Comparison of ENCODE assay signal across 8 cellular contexts in the genomic region with DNA sequence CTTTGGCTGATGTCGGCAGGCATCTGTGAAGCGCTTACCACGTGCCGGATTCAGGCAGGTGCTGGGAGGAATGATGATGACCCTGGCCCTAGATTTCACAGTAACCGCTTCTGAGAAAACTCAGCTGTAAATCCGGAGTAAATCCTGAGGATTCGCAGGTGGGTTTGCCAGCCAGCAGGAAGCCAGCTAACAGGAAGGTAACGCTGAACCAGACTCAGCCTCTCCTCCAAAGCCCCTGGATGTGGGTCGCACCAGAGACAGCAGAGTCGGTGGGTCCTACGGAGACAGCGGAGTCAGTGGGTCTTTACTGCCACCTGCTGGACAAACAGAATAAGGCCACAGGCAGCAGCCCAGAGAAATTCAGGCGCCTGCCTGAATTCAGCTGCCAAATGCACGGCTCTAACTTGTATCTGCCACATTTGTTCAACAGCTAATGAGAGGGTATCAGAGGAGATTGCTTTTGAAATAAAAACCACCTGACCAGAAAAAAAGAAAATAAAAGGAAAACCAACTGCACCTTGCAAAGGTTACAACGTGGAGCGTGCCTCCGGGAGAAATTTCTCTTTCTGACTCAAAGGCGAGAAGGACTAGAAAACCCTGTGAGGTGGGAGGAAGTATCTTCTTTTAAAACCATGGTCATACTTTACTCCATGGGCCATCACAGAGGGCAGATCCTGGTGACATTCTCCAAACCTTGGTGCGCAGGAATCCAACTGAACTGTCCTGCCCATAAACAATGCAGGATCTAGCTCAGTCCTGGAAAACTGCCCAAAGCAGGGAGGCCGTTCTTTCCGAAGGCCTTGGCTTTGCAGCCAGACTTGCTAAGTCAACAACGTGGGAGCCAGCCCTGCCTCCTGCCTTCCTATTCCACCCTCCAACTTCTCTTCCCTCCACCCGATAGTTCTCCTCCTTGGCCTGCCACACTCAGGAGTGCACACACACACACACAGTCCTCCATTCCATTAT. TPM values are rescaled to one million over a fixed set of nuclear protein-coding genes. Genes with fewer than 3 reads are reported as not detected.
DNase-seq lines count a peak whose midpoint lies in the region; ATAC-seq, FAIRE-seq and TF ChIP-seq lines count a peak whose summit lies in the region.

No MANE protein-coding gene starts in this region.

- H3K4me3 ChIP-seq in A549, result no peak overlapping the region; the same call in 2 of the 3 replicates
- H3K4me3 ChIP-seq in choroid plexus epithelial cell (ENCODE audit: low read depth, low read length), result peak overlapping the region; percentile 33

- FAIRE-seq in A549 (lab: Jason Lieb, UNC), result peak; percentile 28

- CTCF ChIA-PET in A549 (lab: Yijun Ruan, JAX), result interaction anchor here (0.5 to 10.9 kb wide), 116 partner anchors 11 to 626 kb away, joined by 3 to 377 read pairs (median 5); partner anchors contain the start of gene COPRS

- TF ChIP-seq POLR2A in A549 (IDR thresholded peaks at IDR 0.05; ENCODE audit: low read length), result no peak

- TF ChIP-seq RAD21 in A549 (conservative IDR thresholded peaks at IDR 0.05 in 1 of 2, IDR thresholded peaks at IDR 0.05 in 1 of 2), result peak; percentile 98 to 99

- ATAC-seq in A549, result peak; percentile 85 to 95
- ATAC-seq in GM18909 (IDR thresholded peaks at IDR 0.05; ENCODE audit: poor library complexity, unreplicated experiment), result no peak

- TF ChIP-seq CTCF in A549 (IDR thresholded peaks at IDR 0.05) (peak; percentile 99), choroid plexus epithelial cell (conservative IDR thresholded peaks at IDR 0.05; ENCODE audit: low read depth, low read length) (peak; percentile 99)

- POLR2A ChIA-PET in A549 (lab: Yijun Ruan, JAX), result interaction anchor here (0.9 to 1.5 kb wide), 3 partner anchors 284 to 293 kb away, joined by 3 to 5 read pairs (median 3); no protein-coding TSS in a partner anchor

- H3K27ac ChIP-seq in A549 (peak overlapping the region in 1 of 2 experiments; percentile 68; a peak in 3 of 6 replicates), layer of hippocampus (ENCODE audit: low read depth, low read length) (peak overlapping the region; percentile 22)

- WGBS in A549 (ENCODE audit: missing lambda C conversion rate), result 25% methylated on average over 23 of the region's 23 CpGs

- TF ChIP-seq EP300 in A549 (IDR thresholded peaks at IDR 0.05), result no peak

- H3K4me1 ChIP-seq in A549, result peaks cover 10% of the 10 kb centered on the region; the same call in 2 of the 3 replicates

- H3K4me2 ChIP-seq in A549, result peak overlapping the region; percentile 74

- no peaks in the 10 kb centered on the region for H3K9me3 ChIP-seq in A549

- H3K27me3 ChIP-seq in layer of hippocampus (ENCODE audit: control insufficient read depth, insufficient read depth, low read length), result no peaks in the 10 kb centered on the region

- DNase-seq in A549 (ENCODE audit: low read depth in 1 of 2, low spot score in 1 of 2), result peak; percentile 67 to 87
- DNase-seq in GM19240 (ENCODE audit: insufficient read length, low spot score), result peak; percentile 67
- DNase-seq in NCI-H345 treated with DMSO at 0.1 percent for 48 hours (lab: John Stamatoyannopoulos, UW; ENCODE audit: unreplicated experiment), result peak; percentile 77
- peak; percentile 28 to 43 for DNase-seq in activated CD4-positive, alpha-beta T cell treated with anti-CD3 and anti-CD28 coated beads for 24 hours (ENCODE audit: low read depth in 2 of 2)
- DNase-seq in choroid plexus epithelial cell (ENCODE audit: low read depth), result peak; percentile 78
- peak; percentile 39 to 60 (median 44) for DNase-seq in stimulated activated CD4-positive, alpha-beta T cell treated with anti-CD3 and anti-CD28 coated beads, Interleukin-1b, Interleukin-23, amount 100 ng/mL, for 24 hours (ENCODE audit: low read depth in 4 of 4, low spot score in 1 of 4)

TF ChIP-seq in A549, 52 proteins besides CTCF, POLR2A, EP300 and RAD21:
- TF ChIP-seq NR3C1 (IDR thresholded peaks at IDR 0.05) (no peak), CHD2 (IDR thresholded peaks at IDR 0.05; ENCODE audit: low read length, partially characterized antibody) (no peak), ESRRA (IDR thresholded peaks at IDR 0.05; ENCODE audit: borderline replicate concordance, low read length) (0 out of 2 replicates have a peak, but pooled peaks have one; percentile 16), REST (IDR thresholded peaks at IDR 0.05) (no peak), PHF8 (IDR thresholded peaks at IDR 0.05; ENCODE audit: borderline replicate concordance, low read depth) (no peak), GATA3 (IDR thresholded peaks at IDR 0.05; ENCODE audit: borderline replicate concordance) (0 out of 2 replicates have a peak, but pooled peaks have one; percentile 4), HOXB5 (CRISPR knock-in tag; IDR thresholded peaks at IDR 0.05) (no peak), FOXS1 (CRISPR knock-in tag; IDR thresholded peaks at IDR 0.05) (no peak), SMC3 (IDR thresholded peaks at IDR 0.05) (peak; percentile 99)
- TF ChIP-seq, protein P1, sequence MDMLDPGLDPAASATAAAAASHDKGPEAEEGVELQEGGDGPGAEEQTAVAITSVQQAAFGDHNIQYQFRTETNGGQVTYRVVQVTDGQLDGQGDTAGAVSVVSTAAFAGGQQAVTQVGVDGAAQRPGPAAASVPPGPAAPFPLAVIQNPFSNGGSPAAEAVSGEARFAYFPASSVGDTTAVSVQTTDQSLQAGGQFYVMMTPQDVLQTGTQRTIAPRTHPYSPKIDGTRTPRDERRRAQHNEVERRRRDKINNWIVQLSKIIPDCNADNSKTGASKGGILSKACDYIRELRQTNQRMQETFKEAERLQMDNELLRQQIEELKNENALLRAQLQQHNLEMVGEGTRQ (IDR thresholded peaks at IDR 0.05), result peak; percentile 27; the same call in 1 of the 2 replicates
- TF ChIP-seq, protein P2, sequence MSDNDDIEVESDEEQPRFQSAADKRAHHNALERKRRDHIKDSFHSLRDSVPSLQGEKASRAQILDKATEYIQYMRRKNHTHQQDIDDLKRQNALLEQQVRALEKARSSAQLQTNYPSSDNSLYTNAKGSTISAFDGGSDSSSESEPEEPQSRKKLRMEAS (IDR thresholded peaks at IDR 0.05), result peak; percentile 33; the same call in 1 of the 2 replicates

RNA-seq across cellular contexts. Expression of gene COPRS, which starts 16.3 kb away (rescaled TPM):
- polyA plus RNA-seq in A549 (2011; rRNA removed) (72.7 and 80.5 TPM in 2 replicates), A549 (2017; fragmentation: RNase III; extraction: RNeasy Plus Mini Kit Qiagen cat#74134 plus additional on column Dnase treatment) (88.4 to 98.3 TPM (median 96.9 TPM) in 3 replicates)
- 95.5 and 97.0 TPM in 2 replicates for polyA plus RNA-seq in A549 (2012; cell fraction: cytosol; rRNA removed)
- polyA plus RNA-seq in A549 (2012; cell fraction: nucleus; rRNA removed), result 32.6 and 50.6 TPM in 2 replicates
- 36.1 and 44.1 TPM in 2 replicates for polyA minus RNA-seq in A549 (2011; rRNA and poly(A)+ RNA removed)

RNA-seq across cellular contexts. Expression of gene UTP6, which starts 58.8 kb away (rescaled TPM):
- polyA plus RNA-seq in A549 (2011; rRNA removed) (65.4 and 101 TPM in 2 replicates), A549 (2017; fragmentation: RNase III; extraction: RNeasy Plus Mini Kit Qiagen cat#74134 plus additional on column Dnase treatment) (46.5 to 52.7 TPM (median 49.0 TPM) in 3 replicates)
- polyA plus RNA-seq in A549 (2012; cell fraction: cytosol; rRNA removed), result 12.3 and 14.2 TPM in 2 replicates
- 10.4 and 18.5 TPM in 2 replicates for polyA plus RNA-seq in A549 (2012; cell fraction: nucleus; rRNA removed)
- polyA minus RNA-seq in A549 (2011; rRNA and poly(A)+ RNA removed), result 12.3 and 12.8 TPM in 2 replicates
